ENCODE assay signal across 1 cellular context in genomic region chr3:149376728-149377407, GRCh38.
A peak's percentile ranks its signal among the peaks of the same experiment; 100 is the strongest.
TF ChIP-seq lines count a peak whose summit lies in the region.

No MANE protein-coding gene starts in this region.

TF ChIP-seq in HepG2, 621 proteins besides CTCF, POLR2A, EP300 and RAD21 (continued from another document):
- TF ChIP-seq TFDP2 (CRISPR knock-in tag; IDR thresholded peaks at IDR 0.05) (no peak), NFE2L2 (IDR thresholded peaks at IDR 0.05; ENCODE audit: low read length) (no peak), DNMT3B (CRISPR knock-in tag; conservative IDR thresholded peaks at IDR 0.05) (no peak; the same call in 1 of the 2 replicates), HMGXB3 (CRISPR knock-in tag; IDR thresholded peaks at IDR 0.05; ENCODE audit: borderline replicate concordance) (0 out of 2 replicates have a peak, but pooled peaks have one; percentile 38), CHD4 (IDR thresholded peaks at IDR 0.05; ENCODE audit: borderline replicate concordance, low read length) (peak; percentile 6; the same call in 1 of the 2 replicates), ZNF816 (CRISPR knock-in tag; IDR thresholded peaks at IDR 0.05; ENCODE audit: borderline replicate concordance) (0 out of 2 replicates have a peak, but pooled peaks have one; percentile 69), SNAPC2 (CRISPR knock-in tag; IDR thresholded peaks at IDR 0.05) (peak; percentile 10; the same call in 1 of the 2 replicates), NFYB (CRISPR knock-in tag; IDR thresholded peaks at IDR 0.05) (no peak), RBFOX2 (IDR thresholded peaks at IDR 0.05; ENCODE audit: low read depth, low read length) (peak; percentile 2; the same call in 1 of the 2 replicates), JUN (CRISPR knock-in tag; IDR thresholded peaks at IDR 0.05) (0 out of 2 replicates have a peak, but pooled peaks have one; percentile 8), CREB1 (IDR thresholded peaks at IDR 0.05) (no peak), CREB1 (CRISPR knock-in tag; IDR thresholded peaks at IDR 0.05) (peak; percentile 43), HDAC1 (CRISPR knock-in tag; IDR thresholded peaks at IDR 0.05) (0 out of 2 replicates have a peak, but pooled peaks have one; percentile 1), ZNF232 (CRISPR knock-in tag; IDR thresholded peaks at IDR 0.05; ENCODE audit: borderline replicate concordance) (no peak), BHLHE40 (IDR thresholded peaks at IDR 0.05; ENCODE audit: low read length) (no peak), HINFP (CRISPR knock-in tag; IDR thresholded peaks at IDR 0.05; ENCODE audit: low read depth) (no peak), ZNF713 (CRISPR knock-in tag; IDR thresholded peaks at IDR 0.05) (no peak), HOXA7 (CRISPR knock-in tag; IDR thresholded peaks at IDR 0.05) (no peak), MBD4 (IDR thresholded peaks at IDR 0.05; ENCODE audit: borderline replicate concordance, low read length) (peak; percentile 77; the same call in 1 of the 2 replicates), AGO2 (optimal IDR thresholded peaks at IDR 0.05; ENCODE audit: low read depth, low read length) (peak; percentile 4), ZNF546 (CRISPR knock-in tag; conservative IDR thresholded peaks at IDR 0.05) (0 out of 2 replicates have a peak, but pooled peaks have one; percentile 16), ERF (CRISPR knock-in tag; IDR thresholded peaks at IDR 0.05) (0 out of 2 replicates have a peak, but pooled peaks have one; percentile 15), AKNA (CRISPR knock-in tag; IDR thresholded peaks at IDR 0.05; ENCODE audit: borderline replicate concordance) (0 out of 2 replicates have a peak, but pooled peaks have one; percentile 25), PRDM15 (CRISPR knock-in tag; IDR thresholded peaks at IDR 0.05) (no peak), TEAD3 (CRISPR knock-in tag; optimal IDR thresholded peaks at IDR 0.05; ENCODE audit: borderline replicate concordance) (no peak), ZNF569 (CRISPR knock-in tag; IDR thresholded peaks at IDR 0.05; ENCODE audit: borderline replicate concordance) (no peak), ZSCAN31 (CRISPR knock-in tag; IDR thresholded peaks at IDR 0.05; ENCODE audit: low read depth) (0 out of 2 replicates have a peak, but pooled peaks have one; percentile 16), ZNF430 (CRISPR knock-in tag; IDR thresholded peaks at IDR 0.05) (0 out of 2 replicates have a peak, but pooled peaks have one; percentile 15), SMYD3 (CRISPR knock-in tag; IDR thresholded peaks at IDR 0.05) (0 out of 2 replicates have a peak, but pooled peaks have one; percentile 8), HDAC6 (IDR thresholded peaks at IDR 0.05; ENCODE audit: low read depth, low read length) (peak; percentile 86; the same call in 1 of the 2 replicates), ZBTB21 (CRISPR knock-in tag; IDR thresholded peaks at IDR 0.05) (0 out of 2 replicates have a peak, but pooled peaks have one; percentile 6)
